18 cellular contexts compared by ENCODE assay signal in the genomic region with DNA sequence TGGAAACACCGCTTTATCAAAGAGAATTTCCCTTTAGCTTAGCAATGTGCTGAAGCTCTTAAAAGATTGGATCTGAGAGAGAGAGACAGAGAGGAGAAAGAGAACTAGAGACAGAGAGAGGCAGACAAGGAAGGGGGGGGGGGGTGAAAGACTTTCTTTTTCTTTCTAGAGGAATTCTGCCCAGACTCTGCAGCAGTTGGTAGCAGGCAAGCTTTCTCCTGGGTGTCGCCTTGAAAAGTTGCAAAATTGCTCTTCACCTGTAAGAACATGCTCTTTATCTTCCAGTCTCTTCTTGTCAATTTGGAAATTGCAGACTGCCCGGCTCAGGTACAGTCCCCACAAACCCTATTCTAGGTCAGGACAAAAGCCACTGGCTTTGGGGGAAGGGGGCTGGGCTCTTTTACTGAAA. TPM values are rescaled to one million over a fixed set of nuclear protein-coding genes. Genes with fewer than 3 reads are reported as not detected.
A peak's percentile ranks its signal among the peaks of the same experiment; 100 is the strongest.
DNase-seq lines count a peak whose midpoint lies in the region; ATAC-seq and TF ChIP-seq lines count a peak whose summit lies in the region.
"Had no signal": no experiment of that assay in that cellular context is flagged by ENCODE, and none has a peak within 500 bp of the region (broad histone marks: within the 10 kb centered on the region; RNA-seq: fewer than 3 reads in every experiment).

No MANE protein-coding gene starts in this region.

- H3K27me3 Mint-ChIP-seq in H9 (ENCODE audit: low read depth) (peaks cover 96% of the 10 kb centered on the region), endodermal cell (ENCODE audit: insufficient read depth) (peaks cover 77% of the 10 kb centered on the region)

- H4K5ac ChIP-seq in H9 (ENCODE audit: insufficient read length, low read depth, low read length), result no peak overlapping the region

- H4K8ac ChIP-seq in H9 (replicated peaks; ENCODE audit: insufficient read length, low read depth, low read length), result no peak overlapping the region

- H3K4me1 Mint-ChIP-seq in H9 (peaks cover 70 to 73% of the 10 kb centered on the region in 2 experiments), endodermal cell (peaks cover 48% of the 10 kb centered on the region)

- no peak overlapping the region for H3K14ac ChIP-seq in H9 (ENCODE audit: insufficient read depth, low read length)

- no peak overlapping the region for H4K91ac ChIP-seq in H9 (ENCODE audit: insufficient read length, low read depth, low read length)

- H3K9me3 Mint-ChIP-seq in H9 (peaks cover 0 to 3% of the 10 kb centered on the region in 2 experiments; a peak in 1 of 5 replicates), endodermal cell (no peaks in the 10 kb centered on the region)

- H3K79me1 ChIP-seq in H9 (ENCODE audit: insufficient read depth, low read depth, low read length, poor library complexity, severe bottlenecking), result no peaks in the 10 kb centered on the region

- H3T11ph ChIP-seq in H9 (ENCODE audit: low read length), result no peak overlapping the region

- H3K27ac Mint-ChIP-seq in H9, result no peak overlapping the region
- H3K27ac Mint-ChIP-seq in endodermal cell, result no peak overlapping the region
- H3K27ac Mint-ChIP-seq: CD4-positive, alpha-beta memory T cell had no signal

- no peak overlapping the region for H2AFZ ChIP-seq in H9 (ENCODE audit: low read length)
- no peak overlapping the region for H2AFZ ChIP-seq in osteoblast (ENCODE audit: low read length)

- no peak overlapping the region for H2BK15ac ChIP-seq in H9 (ENCODE audit: low read depth, low read length)

- peak overlapping the region; percentile 21 to 78 for H3K4me3 Mint-ChIP-seq in H9
- H3K4me3 Mint-ChIP-seq in endodermal cell, result peak overlapping the region; percentile 86
- H3K4me3 Mint-ChIP-seq: CD4-positive, alpha-beta memory T cell had no signal

- H3K36me3 ChIP-seq in endodermal cell (ENCODE audit: control insufficient read depth, insufficient read depth, low read length) (peaks cover 6% of the 10 kb centered on the region), osteoblast (ENCODE audit: insufficient read depth, low read length) (no peaks in the 10 kb centered on the region)

- peaks cover 9% of the 10 kb centered on the region for H3K4me1 ChIP-seq in H9 (ENCODE audit: insufficient read depth, low read length)
- peaks cover 6% of the 10 kb centered on the region for H3K4me1 ChIP-seq in endodermal cell (ENCODE audit: control insufficient read depth, insufficient read depth, low read length)
- no peaks in the 10 kb centered on the region for H3K4me1 ChIP-seq in osteoblast (ENCODE audit: insufficient read depth, low read length)

- H3K27ac ChIP-seq in H9 (ENCODE audit: insufficient read length, low read depth, low read length), result no peak overlapping the region
- no peak overlapping the region for H3K27ac ChIP-seq in endodermal cell (ENCODE audit: low read depth, low read length)
- H3K27ac ChIP-seq in osteoblast (ENCODE audit: low read depth, low read length), result no peak overlapping the region

- no peak overlapping the region for H2BK20ac ChIP-seq in H9 (ENCODE audit: low read depth, low read length, poor library complexity, severe bottlenecking)

- H3K9me3 ChIP-seq in H9 (ENCODE audit: control insufficient read depth, low read depth, low read length) (no peaks in the 10 kb centered on the region), endodermal cell (ENCODE audit: control insufficient read depth, low read length) (no peaks in the 10 kb centered on the region), osteoblast (ENCODE audit: low read depth, low read length) (no peaks in the 10 kb centered on the region)

- no peak for ATAC-seq in GM19463 (IDR thresholded peaks at IDR 0.05; ENCODE audit: unreplicated experiment)
- ATAC-seq: GM12878 had no signal

- no peak overlapping the region for H2BK120ac ChIP-seq in H9 (ENCODE audit: low read depth, low read length, poor library complexity, severe bottlenecking)

- peaks cover 78% of the 10 kb centered on the region for H3K27me3 ChIP-seq in H9 (ENCODE audit: insufficient read depth, low read length)
- H3K27me3 ChIP-seq in endodermal cell (ENCODE audit: control insufficient read depth, insufficient read depth, low read length, poor library complexity, severe bottlenecking), result peaks cover 70% of the 10 kb centered on the region
- peaks cover 94% of the 10 kb centered on the region for H3K27me3 ChIP-seq in osteoblast (ENCODE audit: insufficient read depth, low read length)

- H3K9ac ChIP-seq in H9 (ENCODE audit: extremely low read depth, insufficient read length, low read length) (no peak overlapping the region), endodermal cell (ENCODE audit: extremely low read depth, low read length, poor library complexity, severe bottlenecking) (no peak overlapping the region)

- H3K4me2 ChIP-seq in H9 (ENCODE audit: insufficient read depth, insufficient read length, low read length), result no peak overlapping the region
- no peak overlapping the region for H3K4me2 ChIP-seq in osteoblast (ENCODE audit: insufficient read depth, low read length)

- H3K4ac ChIP-seq in H9 (ENCODE audit: low read depth, low read length), result no peak overlapping the region

- H3K4me3 ChIP-seq in endodermal cell (ENCODE audit: low read length) (peak overlapping the region; percentile 82), osteoblast (ENCODE audit: insufficient read depth, low read length) (no peak overlapping the region)
- H3K4me3 ChIP-seq: GM12878 had no signal

- no CpG with 5 or more reads among the region's 3 CpGs for WGBS in H9 (ENCODE audit: extremely low coverage, insufficient read length, low lambda C conversion rate)
- WGBS in endodermal cell (ENCODE audit: insufficient coverage in 1 of 2, insufficient read length in 1 of 2), 2 experiments, result 9 to 13% methylated on average over 1 to 3 of the region's 3 CpGs

- H3K23ac ChIP-seq in H9 (ENCODE audit: insufficient read length, low read depth, low read length), result no peak overlapping the region

- H4K20me1 ChIP-seq in H9 (ENCODE audit: control insufficient read depth, insufficient read depth, insufficient read length), result no peaks in the 10 kb centered on the region
- H4K20me1 ChIP-seq in osteoblast (ENCODE audit: insufficient read depth, low read length), result no peaks in the 10 kb centered on the region

- H3K18ac ChIP-seq in H9 (ENCODE audit: insufficient read length, low read depth, low read length), result no peak overlapping the region

- TF ChIP-seq CTCF in H9 (conservative IDR thresholded peaks at IDR 0.05), result no peak
- no peak for TF ChIP-seq CTCF in endodermal cell (conservative IDR thresholded peaks at IDR 0.05)
- no peak for TF ChIP-seq CTCF in osteoblast (IDR thresholded peaks at IDR 0.05; ENCODE audit: extremely low read depth, low read depth, low read length)

- DNase-seq in H9 (no peak), NCI-H82 treated with DMSO at 0.1 percent for 48 hours (lab: John Stamatoyannopoulos, UW; ENCODE audit: unreplicated experiment) (peak; percentile 99), endodermal cell (peak; percentile 67), retina (peak; percentile 44), NCI-H2107 (lab: John Stamatoyannopoulos, UW) (no peak), osteoblast (ENCODE audit: insufficient read length, low spot score, missing footprints) (no peak)
- DNase-seq: CD4-positive, alpha-beta memory T cell; DMS79 treated with DMSO at 0.1 percent for 48 hours; GOT3; NCI-H1417; NCI-H187 treated with DMSO at 0.1 percent for 48 hours; NCI-H446; NCI-H774 had no signal

- no peak overlapping the region for H2BK12ac ChIP-seq in H9 (ENCODE audit: insufficient read length, low read depth, low read length)

- no peak overlapping the region for H2AK5ac ChIP-seq in H9 (ENCODE audit: insufficient read length, low read length)

- no peaks in the 10 kb centered on the region for H3K79me2 ChIP-seq in H9 (ENCODE audit: insufficient read depth, low read length)
- no peaks in the 10 kb centered on the region for H3K79me2 ChIP-seq in osteoblast (ENCODE audit: insufficient read depth, low read length)

- H3K36me3 Mint-ChIP-seq in H9 (ENCODE audit: insufficient read depth in 1 of 3, low read depth in 3 of 3) (peaks cover 0 to 15% (median 2%) of the 10 kb centered on the region in 3 experiments; a peak in 4 of 7 replicates), endodermal cell (ENCODE audit: low read depth) (peaks cover 12% of the 10 kb centered on the region)

- no peak overlapping the region for H3K56ac ChIP-seq in H9 (ENCODE audit: insufficient read length, low read depth, low read length)

- no peak overlapping the region for H2BK5ac ChIP-seq in H9 (ENCODE audit: insufficient read length, low read length)

- peaks cover 51% of the 10 kb centered on the region for H3K23me2 ChIP-seq in H9 (ENCODE audit: insufficient read length, low read depth, low read length, poor library complexity, severe bottlenecking)

RNA-seq across cellular contexts. Expression of a gene that starts 2.9 kb away (rescaled TPM):
- total RNA-seq in H9 (2021) (193 and 195 TPM in 2 replicates), endodermal cell (100 to 1,000 TPM; 321 to 348 TPM), osteoblast (not detected in 2 replicates)
- polyA plus RNA-seq in endodermal cell (2013, experiment 1 of 2), result 103 TPM
- 110 TPM for polyA plus RNA-seq in endodermal cell (2013, experiment 2 of 2)
- total RNA-seq: CD4-positive, alpha-beta memory T cell; GM12878; HT-29; SK-MEL-5 had no signal
- polyA plus RNA-seq: BJ; CD4-positive, alpha-beta memory T cell; GM12878 had no signal

Comparison
In these comparisons a context has a peak if more than half of its experiments do, and no peak if none do; other contexts are left out.
1. DNase-seq: peak in NCI-H82 treated with DMSO at 0.1 percent for 48 hours (single experiment), endodermal cell (single experiment) and retina (single experiment); none in H9 (single experiment), NCI-H2107 (single experiment) and osteoblast (single experiment).
2. RNA of a gene that starts 2.9 kb away (total RNA-seq): 321 to 348 TPM in endodermal cell and 193 to 195 TPM in H9; not detected in osteoblast; every median in the first group is over 100 times any median in the second.